In the genomic region with DNA sequence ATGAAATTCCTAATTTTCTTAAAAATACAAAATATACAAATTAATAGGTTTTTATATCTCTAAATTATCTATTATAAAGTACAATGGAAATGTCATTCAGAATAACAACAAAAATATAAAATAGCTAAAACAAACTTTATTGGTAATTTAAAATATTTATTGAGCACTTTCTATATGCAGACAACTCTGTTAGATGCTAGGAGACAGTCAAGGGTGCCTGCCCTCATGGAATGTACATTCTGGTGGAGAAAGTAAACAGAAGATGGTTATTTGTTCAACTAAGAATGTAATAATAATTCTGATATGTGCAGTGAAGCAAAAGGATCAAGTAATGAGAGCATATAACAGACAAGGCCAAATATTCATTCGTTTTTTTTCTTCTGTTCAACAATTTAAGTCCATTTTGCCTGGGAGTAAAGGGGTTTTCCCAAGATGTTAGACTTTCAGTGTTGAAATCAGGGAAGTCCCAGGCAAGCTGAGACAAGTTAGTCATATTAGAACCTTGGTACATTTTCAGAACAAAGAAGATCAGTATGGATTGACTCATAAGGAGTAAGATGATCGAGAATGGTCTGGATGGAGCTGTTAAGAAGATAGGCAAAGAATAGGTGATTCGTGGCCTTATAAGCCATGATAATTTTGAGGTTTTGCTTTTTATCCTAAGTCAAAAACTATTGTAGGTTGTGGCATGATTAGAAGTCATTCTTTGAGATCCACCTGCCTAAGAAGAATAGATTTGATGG, we compare ENCODE assay signal across 7 cellular contexts.
DNase-seq lines count a peak whose midpoint lies in the region; ATAC-seq and TF ChIP-seq lines count a peak whose summit lies in the region.

No MANE protein-coding gene starts in this region.

- H3K36me3 ChIP-seq in kidney epithelial cell (ENCODE audit: control insufficient read depth, insufficient read depth, low read length) = no peaks in the 10 kb centered on the region
- no peaks in the 10 kb centered on the region for H3K36me3 ChIP-seq in lower lobe of right lung

- peaks cover 0 to 8% (median 4%) of the 10 kb centered on the region in 3 donors for H3K9me3 Mint-ChIP-seq in T-cell

- TF ChIP-seq CTCF in kidney epithelial cell (IDR thresholded peaks at IDR 0.05; ENCODE audit: insufficient read depth, low read length, poor library complexity, severe bottlenecking) = no peak
- TF ChIP-seq CTCF in lower lobe of right lung (IDR thresholded peaks at IDR 0.05) = no peak

- H3K36me3 Mint-ChIP-seq in T-cell = peaks cover 18% of the 10 kb centered on the region

- intact Hi-C loops in lower lobe of right lung (cut with DNase I) = no loop called here

- H3K27me3 Mint-ChIP-seq in T-cell = no peaks in the 10 kb centered on the region

- POLR2A ChIA-PET in T-cell (lab: Charles Lee) = no interaction called here

- ATAC-seq in GM18520 (IDR thresholded peaks at IDR 0.05; ENCODE audit: unreplicated experiment) (peak; percentile 98), GM21723 (IDR thresholded peaks at IDR 0.05; ENCODE audit: unreplicated experiment) (peak; percentile 99), HG03575 (IDR thresholded peaks at IDR 0.05; ENCODE audit: extremely low read depth, insufficient number of reproducible peaks, low FRiP score, unreplicated experiment) (peak; percentile 97), T-cell (replicated peaks in 1 of 4) (no peak), lower lobe of right lung (no peak)

- H3K4me1 Mint-ChIP-seq in T-cell = peaks cover 0 to 2% (median 0%) of the 10 kb centered on the region in 3 donors

- H3K27ac ChIP-seq in lower lobe of right lung = no peak overlapping the region

- CTCF ChIA-PET in T-cell (lab: Charles Lee) = no interaction called here

- H3K27me3 ChIP-seq in kidney epithelial cell (ENCODE audit: control insufficient read depth, insufficient read depth, low read length) (no peaks in the 10 kb centered on the region), lower lobe of right lung (ENCODE audit: low read depth) (no peaks in the 10 kb centered on the region)

- no peak overlapping the region for H3K4me3 Mint-ChIP-seq in T-cell

- DNase-seq in kidney epithelial cell (ENCODE audit: low read depth) (peak; percentile 67), T-cell (no peak), lower lobe of right lung (no peak), amniotic stem cell (lab: John Stamatoyannopoulos, UW) (no peak)

- H3K4me1 ChIP-seq in lower lobe of right lung = no peaks in the 10 kb centered on the region

- H3K27ac Mint-ChIP-seq in T-cell = no peak overlapping the region

- H3K9me3 ChIP-seq in lower lobe of right lung = no peaks in the 10 kb centered on the region

- H3K4me3 ChIP-seq in kidney epithelial cell (ENCODE audit: low read depth, low read length) = no peak overlapping the region
- H3K4me3 ChIP-seq in lower lobe of right lung = no peak overlapping the region

Comparison
In these comparisons a context has a peak if more than half of its experiments do, and no peak if none do; other contexts are left out.
1. ATAC-seq: peak in GM18520 (single experiment), GM21723 (single experiment) and HG03575 (single experiment); none in T-cell (0 of 4) and lower lobe of right lung (0 of 2).